Comparison of ENCODE assay signal across 9 cellular contexts in the genomic region with DNA sequence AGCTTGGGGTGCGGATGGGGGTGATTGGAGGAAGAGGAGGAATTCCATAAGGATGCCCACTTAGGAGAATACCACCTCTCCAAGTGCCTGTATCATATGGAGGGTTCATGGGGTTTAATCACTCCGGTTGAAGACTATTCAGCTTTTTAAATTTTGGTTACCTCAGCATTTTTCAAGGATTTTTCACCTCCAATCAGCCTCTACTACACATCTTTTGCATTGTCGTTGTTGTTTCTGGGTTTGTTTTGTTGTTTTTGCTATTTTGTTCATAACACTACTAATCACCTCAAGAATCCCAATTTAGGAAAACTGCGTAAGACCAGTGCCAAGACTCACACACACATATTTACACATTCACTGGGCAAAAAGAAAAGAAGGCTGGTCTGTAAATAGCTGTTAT.
"Had no signal": no experiment of that assay in that cellular context is flagged by ENCODE, and none has a peak within 500 bp of the region (broad histone marks: within the 10 kb centered on the region; RNA-seq: fewer than 3 reads in every experiment).

No MANE protein-coding gene starts in this region.

- H3K27me3 Mint-ChIP-seq: IgD-negative memory B cell had no signal

- H3K4me3 ChIP-seq: GM23248 had no signal

- H3K4me3 Mint-ChIP-seq: H9, IgD-negative memory B cell had no signal

- H3K27ac ChIP-seq: GM23248, HL-60, KMS-11 had no signal

- H2AFZ ChIP-seq: GM23248 had no signal

- H3K4me2 ChIP-seq: KMS-11 had no signal

- H3K27ac Mint-ChIP-seq: H9, IgD-negative memory B cell had no signal

- DNase-seq: GM23248, GOT3, H9, HCEC 1CT, Karpas-422 had no signal

- H3K4me1 Mint-ChIP-seq: IgD-negative memory B cell had no signal

- H3K9me3 Mint-ChIP-seq: H9 had no signal

- FAIRE-seq: H54 had no signal

- H3K9ac ChIP-seq: GM23248, KMS-11 had no signal
